19 cellular contexts compared by ENCODE assay signal in genomic region chr4:144318797-144319196, GRCh38.
"Had no signal": no experiment of that assay in that cellular context is flagged by ENCODE, and none has a peak within 500 bp of the region (broad histone marks: within the 10 kb centered on the region; RNA-seq: fewer than 3 reads in every experiment).

No MANE protein-coding gene starts in this region.

- H3K27me3 ChIP-seq: tibial nerve, uterus had no signal

- ATAC-seq: activated naive CD4-positive, alpha-beta T cell treated with anti-CD3 and anti-CD28 coated beads, Interleukin-2, amount 50 U/mL, for 72 hours; activated T-cell treated with anti-CD3 and anti-CD28 coated beads, Interleukin-2, amount 50 U/mL, for 72 hours; natural killer cell treated with Interleukin-12 subunit alpha and Interleukin-12 subunit beta and Interleukin-15 and Interleukin-18, amount 100 ng/mL, for 72 hours had no signal

- FAIRE-seq: endothelial cell of umbilical vein had no signal

- H3K36me3 ChIP-seq: tibial nerve, uterus had no signal

- DNase-seq: activated B cell treated with CpG ODN at 0.5 μM for 24 hours; activated CD4-positive, alpha-beta T cell treated with anti-CD3 and anti-CD28 coated beads, Interleukin-2, amount 10 ng/mL, durations not matched to agents 24 days and 14 days; activated CD8-positive, alpha-beta memory T cell treated with anti-CD3 and anti-CD28 coated beads, Interleukin-2, amount 50 U/mL, for 48 hours; activated gamma-delta T cell; activated T-cell treated with anti-CD3 and anti-CD28 coated beads, Interleukin-2, amount 50 U/mL, for 72 hours; foreskin melanocyte; head of caudate nucleus; immature natural killer cell; mesendoderm; nucleus accumbens; posterior cingulate gyrus; retina; stimulated activated CD4-positive, alpha-beta T cell treated with anti-CD3 and anti-CD28 coated beads, Interleukin-4, amount 100 ng/mL, for 1 hour; stimulated activated naive CD4-positive, alpha-beta T cell; uterus had no signal

- H3K4me1 ChIP-seq: tibial nerve, uterus had no signal

- H3K4me3 ChIP-seq: tibial nerve, uterus had no signal

- H3K27ac ChIP-seq: tibial nerve, uterus had no signal
